12 cellular contexts compared by ENCODE assay signal in the genomic region with DNA sequence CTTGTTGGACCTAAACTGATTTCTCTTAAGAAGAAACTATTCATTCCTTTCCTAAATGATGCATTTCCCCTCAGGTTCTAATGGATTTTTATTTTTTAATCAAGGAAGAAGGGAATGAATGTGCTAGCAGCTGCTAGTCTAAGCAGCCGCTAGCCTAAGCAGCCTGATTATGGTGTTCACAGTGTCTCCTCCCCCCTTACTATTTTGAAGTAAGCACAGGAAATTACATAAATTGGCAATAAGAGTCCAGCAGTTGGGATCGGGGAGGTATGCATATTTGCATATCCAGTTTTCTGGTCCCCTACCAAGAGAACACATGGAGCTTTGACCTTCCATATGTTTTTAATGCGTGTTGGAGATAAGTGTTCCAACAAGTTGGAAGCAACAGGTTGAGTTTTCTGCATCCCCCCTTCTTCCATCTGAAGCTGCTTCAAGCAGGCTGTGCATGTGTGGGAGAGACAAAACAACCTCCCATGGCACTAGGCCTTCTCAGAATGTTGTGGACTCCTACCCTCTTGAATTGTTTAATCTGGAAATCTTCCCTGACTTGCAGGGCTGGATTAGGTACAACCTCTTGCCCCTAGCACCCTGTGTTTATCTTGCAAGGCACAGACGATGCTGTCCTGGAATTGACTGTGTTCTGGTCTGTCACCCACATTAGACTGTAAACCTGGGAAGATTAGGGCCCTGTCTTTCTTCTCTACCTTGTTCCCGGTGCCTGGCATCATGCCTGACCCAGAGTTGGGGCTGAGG.
"Had no signal": no experiment of that assay in that cellular context is flagged by ENCODE, and none has a peak within 500 bp of the region (broad histone marks: within the 10 kb centered on the region; RNA-seq: fewer than 3 reads in every experiment).

No MANE protein-coding gene starts in this region.

- H3K4me1 ChIP-seq: left ventricle myocardium inferior, pancreas had no signal

- H3K36me3 ChIP-seq: ascending aorta, esophagus muscularis mucosa, heart left ventricle, left ventricle myocardium inferior, pancreas, tibial nerve had no signal

- DNase-seq: activated CD4-positive, alpha-beta T cell treated with anti-CD3 and anti-CD28 coated beads for 4 hours; activated CD8-positive, alpha-beta T cell treated with anti-CD3 and anti-CD28 coated beads, Interleukin-2, amount 10 ng/mL, durations not matched to agents 7 days and 5 days; activated naive CD4-positive, alpha-beta T cell; activated naive CD8-positive, alpha-beta T cell treated with anti-CD3 and anti-CD28 coated beads, Interleukin-2, amount 50 U/mL, for 24 hours; heart left ventricle; left ventricle myocardium inferior; pancreas; T1000 had no signal

- ATAC-seq: activated CD8-positive, alpha-beta T cell treated with anti-CD3 and anti-CD28 coated beads, Interleukin-2, amount 10 ng/mL, durations not matched to agents 7 days and 5 days; activated naive CD8-positive, alpha-beta T cell treated with anti-CD3 and anti-CD28 coated beads, Interleukin-2, amount 50 U/mL, for 24 hours; heart left ventricle; pancreas had no signal

- H3K27me3 ChIP-seq: ascending aorta, esophagus muscularis mucosa, heart left ventricle, pancreas, tibial nerve had no signal

- H3K9me3 ChIP-seq: ascending aorta, esophagus muscularis mucosa, heart left ventricle, left ventricle myocardium inferior, pancreas, tibial nerve had no signal

- H3K4me3 ChIP-seq: ascending aorta, esophagus muscularis mucosa, heart left ventricle, left ventricle myocardium inferior, pancreas, skin epidermis, tibial nerve had no signal

- H3K27ac ChIP-seq: ascending aorta, esophagus muscularis mucosa, left ventricle myocardium inferior, pancreas, skin epidermis, tibial nerve had no signal
